Comparison of ENCODE assay signal across 8 cellular contexts in genomic region chr12:32305163-32305562, GRCh38.
DNase-seq lines count a peak whose midpoint lies in the region; ATAC-seq, FAIRE-seq and TF ChIP-seq lines count a peak whose summit lies in the region.

No MANE protein-coding gene starts in this region.

- no peaks in the 10 kb centered on the region for H4K20me1 ChIP-seq in HepG2 (ENCODE audit: insufficient read depth, low read length)

- H2AFZ ChIP-seq in HepG2 (ENCODE audit: low read length) = no peak overlapping the region

- peak; percentile 83 for TF ChIP-seq CTCF in HFFc6 (IDR thresholded peaks at IDR 0.05)
- TF ChIP-seq CTCF in VCaP (conservative IDR thresholded peaks at IDR 0.05) = peak; percentile 78
- peak; percentile 36; the same call in 1 of the 2 replicates for TF ChIP-seq CTCF in HepG2 (CRISPR knock-in tag; IDR thresholded peaks at IDR 0.05)

- POLR2A ChIA-PET in CD4-positive, alpha-beta memory T cell (lab: Charles Lee; ENCODE audit: partially characterized antibody) = interaction anchor here (1.7 kb wide), 1 partner anchor 652 kb away, joined by 7 read pairs; no protein-coding TSS in a partner anchor
- POLR2A ChIA-PET in HepG2 (lab: Yijun Ruan, JAX) = no interaction called here
- POLR2A ChIA-PET in activated CD4-positive, alpha-beta memory T cell treated with anti-CD3 and anti-CD28 coated beads for 36 hours (lab: Charles Lee) = no interaction called here

- no peak overlapping the region for H3K27ac ChIP-seq in CD4-positive, alpha-beta memory T cell (ENCODE audit: low read depth, low read length)
- peak overlapping the region; percentile 77 for H3K27ac ChIP-seq in VCaP
- no peak overlapping the region for H3K27ac ChIP-seq in HepG2 (ENCODE audit: extremely low read length, insufficient read depth, low read length)

- no peak for FAIRE-seq in HepG2 (lab: Jason Lieb, UNC)

- no peak for TF ChIP-seq POLR2A in HepG2 (IDR thresholded peaks at IDR 0.05; ENCODE audit: insufficient read depth in 1 of 2, low read depth in 2 of 2, low read length in 2 of 2)

- no peaks in the 10 kb centered on the region for H3K9me3 Mint-ChIP-seq in CD4-positive, alpha-beta memory T cell
- H3K9me3 Mint-ChIP-seq in HFFc6 = no peaks in the 10 kb centered on the region
- H3K9me3 Mint-ChIP-seq in activated CD4-positive, alpha-beta memory T cell treated with anti-CD3 and anti-CD28 coated beads for 36 hours = no peaks in the 10 kb centered on the region

- H3K27ac Mint-ChIP-seq in CD4-positive, alpha-beta memory T cell = no peak overlapping the region
- no peak overlapping the region for H3K27ac Mint-ChIP-seq in HFFc6
- no peak overlapping the region for H3K27ac Mint-ChIP-seq in activated CD4-positive, alpha-beta memory T cell treated with anti-CD3 and anti-CD28 coated beads for 36 hours

- TF ChIP-seq EP300 in HepG2 (IDR thresholded peaks at IDR 0.05; ENCODE audit: low read depth in 2 of 2, low read length in 2 of 2) (no peak), HepG2 (CRISPR knock-in tag; IDR thresholded peaks at IDR 0.05; ENCODE audit: borderline replicate concordance) (no peak)

- intact Hi-C loops in CD4-positive, alpha-beta memory T cell (cut with micrococcal nuclease) = loop anchor here (1.0 to 10.0 kb wide), 5 partner anchors 245 to 1720 kb away; partner anchors contain the start of gene ALG10
- intact Hi-C loops in HepG2 (cut with micrococcal nuclease; ENCODE audit: unreplicated experiment) = loop anchor here (10.0 kb wide), 1 partner anchor 900 kb away; no protein-coding TSS in a partner anchor
- intact Hi-C loops in activated CD4-positive, alpha-beta memory T cell treated with anti-CD3 and anti-CD28 coated beads for 36 hours (cut with micrococcal nuclease) = loop anchor here (1.0 to 10.0 kb wide), 4 partner anchors 245 to 652 kb away; no protein-coding TSS in a partner anchor

- H3K36me3 Mint-ChIP-seq in CD4-positive, alpha-beta memory T cell = peaks cover 0 to 6% of the 10 kb centered on the region in 2 donors
- no peaks in the 10 kb centered on the region for H3K36me3 Mint-ChIP-seq in HFFc6 (ENCODE audit: low read depth)
- H3K36me3 Mint-ChIP-seq in activated CD4-positive, alpha-beta memory T cell treated with anti-CD3 and anti-CD28 coated beads for 36 hours = no peaks in the 10 kb centered on the region

- no TSS peak for BruUV-seq in HepG2 (replicated peaks; lab: Mats Ljungman, UMichigan)

- H3K27me3 ChIP-seq in CD4-positive, alpha-beta memory T cell (ENCODE audit: insufficient read depth, low read length) = no peaks in the 10 kb centered on the region
- H3K27me3 ChIP-seq in HepG2 (ENCODE audit: control insufficient read depth in 1 of 2, insufficient read depth in 2 of 2, low read length in 2 of 2) = no peaks in the 10 kb centered on the region

- H3K79me2 ChIP-seq in HepG2 (ENCODE audit: insufficient read depth, low read length) = no peaks in the 10 kb centered on the region

- DNase-seq in CD4-positive, alpha-beta memory T cell = peak in 4 of 5 donors; percentile 12 to 26 (median 16)
- DNase-seq in HFFc6 (no peak), HepG2 (ENCODE audit: low spot score) (peak; percentile 10), H4 (ENCODE audit: low spot score) (no peak), NCI-H2227 treated with DMSO at 0.1 percent for 48 hours (lab: John Stamatoyannopoulos, UW) (no peak)
- DNase-seq in activated CD4-positive, alpha-beta memory T cell treated with anti-CD3 and anti-CD28 coated beads for 36 hours = no peak

- H3K36me3 ChIP-seq in CD4-positive, alpha-beta memory T cell (ENCODE audit: insufficient read depth, low read length) = no peaks in the 10 kb centered on the region
- H3K36me3 ChIP-seq in HepG2 (replicated peaks in 1 of 2; ENCODE audit: control insufficient read depth in 1 of 2, insufficient read depth in 2 of 2, low read length in 2 of 2) = 0 out of 5 replicates have a peak, but pooled peaks cover 0 to 2% of the 10 kb centered on the region in 2 experiments

- no peak overlapping the region for H3K4me3 Mint-ChIP-seq in CD4-positive, alpha-beta memory T cell
- no peak overlapping the region for H3K4me3 Mint-ChIP-seq in HFFc6
- no peak overlapping the region for H3K4me3 Mint-ChIP-seq in activated CD4-positive, alpha-beta memory T cell treated with anti-CD3 and anti-CD28 coated beads for 36 hours

- no peak overlapping the region for H3K4me3 ChIP-seq in CD4-positive, alpha-beta memory T cell (ENCODE audit: low read length in 2 of 2)
- H3K4me3 ChIP-seq in HepG2 (replicated peaks in 1 of 3; ENCODE audit: insufficient read depth in 1 of 3, low read depth in 2 of 3, low read length in 3 of 3) = no peak overlapping the region

- ATAC-seq in HepG2 (no peak), GM21529 (IDR thresholded peaks at IDR 0.05; ENCODE audit: unreplicated experiment) (no peak)

- no peaks in the 10 kb centered on the region for H3K4me1 ChIP-seq in CD4-positive, alpha-beta memory T cell (ENCODE audit: insufficient read depth, low read length)
- H3K4me1 ChIP-seq in HepG2 (ENCODE audit: insufficient read depth, low read length) = no peaks in the 10 kb centered on the region

- 13% methylated on average over 1 of the region's 1 CpG for WGBS in HepG2 (ENCODE audit: low lambda C conversion rate)

- CTCF ChIA-PET in CD4-positive, alpha-beta memory T cell (lab: Charles Lee; ENCODE audit: partially characterized antibody) = interaction anchor here (1.0 to 3.6 kb wide), 7 partner anchors 244 to 902 kb away, joined by 3 to 42 read pairs (median 8); no protein-coding TSS in a partner anchor
- CTCF ChIA-PET in HepG2 (lab: Yijun Ruan, JAX; ENCODE audit: low intra/inter-chr PET ratio, low total read pairs) = interaction anchor here (1.3 to 1.7 kb wide), 2 partner anchors 245 to 623 kb away, joined by 5 read pairs; no protein-coding TSS in a partner anchor
- CTCF ChIA-PET in activated CD4-positive, alpha-beta memory T cell treated with anti-CD3 and anti-CD28 coated beads for 36 hours (lab: Charles Lee) = interaction anchor here (0.7 to 1.3 kb wide), 2 partner anchors 566 to 623 kb away, joined by 3 to 12 read pairs; no protein-coding TSS in a partner anchor

- in situ Hi-C loops in HepG2 (cut with HindIII; ENCODE audit: extremely low pct_ligation_motif_present, low pct_unique_long_range_greater_than_20kb) = loop anchor here (10.0 to 25.0 kb wide), 3 partner anchors 240 to 918 kb away; partner anchors contain the start of gene ETFBKMT

- no peaks in the 10 kb centered on the region for H3K27me3 Mint-ChIP-seq in CD4-positive, alpha-beta memory T cell
- no peaks in the 10 kb centered on the region for H3K27me3 Mint-ChIP-seq in HFFc6 (ENCODE audit: insufficient read depth)
- no peaks in the 10 kb centered on the region for H3K27me3 Mint-ChIP-seq in activated CD4-positive, alpha-beta memory T cell treated with anti-CD3 and anti-CD28 coated beads for 36 hours

- H3K4me2 ChIP-seq in HepG2 (ENCODE audit: low read depth, low read length) = no peak overlapping the region

- no peaks in the 10 kb centered on the region for H3K9me3 ChIP-seq in CD4-positive, alpha-beta memory T cell (ENCODE audit: control insufficient read depth in 1 of 2, low read length in 2 of 2)
- no peaks in the 10 kb centered on the region for H3K9me3 ChIP-seq in HepG2 (ENCODE audit: low read length)

- H3K4me1 Mint-ChIP-seq in CD4-positive, alpha-beta memory T cell = peaks cover 0 to 4% (median under 1%) of the 10 kb centered on the region in 4 donors
- H3K4me1 Mint-ChIP-seq in HFFc6 (ENCODE audit: low read depth) = peaks cover 11% of the 10 kb centered on the region
- no peaks in the 10 kb centered on the region for H3K4me1 Mint-ChIP-seq in activated CD4-positive, alpha-beta memory T cell treated with anti-CD3 and anti-CD28 coated beads for 36 hours (ENCODE audit: low read depth)

- no peak overlapping the region for H3K9ac ChIP-seq in HepG2 (ENCODE audit: insufficient read depth, low read depth, low read length)

- TF ChIP-seq RAD21 in HepG2 (CRISPR knock-in tag; IDR thresholded peaks at IDR 0.05) = no peak

TF ChIP-seq in HepG2, 621 proteins besides CTCF, POLR2A, EP300 and RAD21 (continues in another document):
- TF ChIP-seq ZNF280B (CRISPR knock-in tag; IDR thresholded peaks at IDR 0.05; ENCODE audit: borderline replicate concordance) = no peak
- TF ChIP-seq ZNF468 (CRISPR knock-in tag; IDR thresholded peaks at IDR 0.05) = no peak
- no peak for TF ChIP-seq CSRNP2 (CRISPR knock-in tag; conservative IDR thresholded peaks at IDR 0.05; ENCODE audit: low read depth)
- no peak for TF ChIP-seq ELK4 (CRISPR knock-in tag; IDR thresholded peaks at IDR 0.05; ENCODE audit: borderline replicate concordance)
- no peak for TF ChIP-seq JUND (CRISPR knock-in tag; IDR thresholded peaks at IDR 0.05)
- TF ChIP-seq HNRNPUL1 (IDR thresholded peaks at IDR 0.05; ENCODE audit: low read depth, low read length) = no peak

Comparison
In these comparisons a context has a peak if more than half of its experiments do, and no peak if none do; other contexts are left out.
1. DNase-seq: peak in CD4-positive, alpha-beta memory T cell (4 of 5) and HepG2 (single experiment); none in HFFc6 (single experiment), activated CD4-positive, alpha-beta memory T cell treated with anti-CD3 and anti-CD28 coated beads for 36 hours (single experiment), H4 (single experiment) and NCI-H2227 treated with DMSO at 0.1 percent for 48 hours (single experiment).
2. Peak in every context shown above with its lines, with median percentiles within 50 percentile points of each other: CTCF ChIP-seq.